In the genomic region with DNA sequence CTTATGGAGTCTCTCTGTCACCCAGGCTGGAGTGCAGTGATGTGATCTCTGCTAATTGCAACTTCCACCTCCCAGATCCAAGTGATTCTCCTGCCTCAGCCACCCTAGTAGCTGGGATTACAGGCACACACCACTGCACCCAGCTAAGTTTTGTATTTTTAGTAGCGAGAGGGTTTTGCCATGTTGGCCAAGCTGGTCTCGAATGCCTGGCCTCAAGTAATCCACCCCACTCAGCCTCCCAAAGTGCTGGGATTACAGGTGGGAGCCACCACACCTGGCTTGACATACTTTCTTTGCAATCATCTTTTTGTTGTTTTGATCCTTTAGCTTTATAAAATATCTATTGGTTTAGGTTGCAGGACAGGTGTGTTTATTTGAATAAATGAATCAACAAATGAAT, we compare ENCODE assay signal across 1 cellular context.
TF ChIP-seq lines count a peak whose summit lies in the region.

No MANE protein-coding gene starts in this region.

TF ChIP-seq in K562, 482 proteins besides CTCF, POLR2A, EP300 and RAD21:
- TF ChIP-seq MYBL2 (IDR thresholded peaks at IDR 0.05; ENCODE audit: low read depth) (no peak), MYBL2 (CRISPR knock-in tag; IDR thresholded peaks at IDR 0.05; ENCODE audit: borderline replicate concordance) (no peak), ZC3H4 (CRISPR knock-in tag; IDR thresholded peaks at IDR 0.05; ENCODE audit: borderline replicate concordance) (no peak), ZNF589 (CRISPR knock-in tag; IDR thresholded peaks at IDR 0.05; ENCODE audit: low read depth) (0 out of 2 replicates have a peak, but pooled peaks have one; percentile 4)
- TF ChIP-seq, protein P1, sequence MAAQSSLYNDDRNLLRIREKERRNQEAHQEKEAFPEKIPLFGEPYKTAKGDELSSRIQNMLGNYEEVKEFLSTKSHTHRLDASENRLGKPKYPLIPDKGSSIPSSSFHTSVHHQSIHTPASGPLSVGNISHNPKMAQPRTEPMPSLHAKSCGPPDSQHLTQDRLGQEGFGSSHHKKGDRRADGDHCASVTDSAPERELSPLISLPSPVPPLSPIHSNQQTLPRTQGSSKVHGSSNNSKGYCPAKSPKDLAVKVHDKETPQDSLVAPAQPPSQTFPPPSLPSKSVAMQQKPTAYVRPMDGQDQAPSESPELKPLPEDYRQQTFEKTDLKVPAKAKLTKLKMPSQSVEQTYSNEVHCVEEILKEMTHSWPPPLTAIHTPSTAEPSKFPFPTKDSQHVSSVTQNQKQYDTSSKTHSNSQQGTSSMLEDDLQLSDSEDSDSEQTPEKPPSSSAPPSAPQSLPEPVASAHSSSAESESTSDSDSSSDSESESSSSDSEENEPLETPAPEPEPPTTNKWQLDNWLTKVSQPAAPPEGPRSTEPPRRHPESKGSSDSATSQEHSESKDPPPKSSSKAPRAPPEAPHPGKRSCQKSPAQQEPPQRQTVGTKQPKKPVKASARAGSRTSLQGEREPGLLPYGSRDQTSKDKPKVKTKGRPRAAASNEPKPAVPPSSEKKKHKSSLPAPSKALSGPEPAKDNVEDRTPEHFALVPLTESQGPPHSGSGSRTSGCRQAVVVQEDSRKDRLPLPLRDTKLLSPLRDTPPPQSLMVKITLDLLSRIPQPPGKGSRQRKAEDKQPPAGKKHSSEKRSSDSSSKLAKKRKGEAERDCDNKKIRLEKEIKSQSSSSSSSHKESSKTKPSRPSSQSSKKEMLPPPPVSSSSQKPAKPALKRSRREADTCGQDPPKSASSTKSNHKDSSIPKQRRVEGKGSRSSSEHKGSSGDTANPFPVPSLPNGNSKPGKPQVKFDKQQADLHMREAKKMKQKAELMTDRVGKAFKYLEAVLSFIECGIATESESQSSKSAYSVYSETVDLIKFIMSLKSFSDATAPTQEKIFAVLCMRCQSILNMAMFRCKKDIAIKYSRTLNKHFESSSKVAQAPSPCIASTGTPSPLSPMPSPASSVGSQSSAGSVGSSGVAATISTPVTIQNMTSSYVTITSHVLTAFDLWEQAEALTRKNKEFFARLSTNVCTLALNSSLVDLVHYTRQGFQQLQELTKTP (IDR thresholded peaks at IDR 0.05; ENCODE audit: low read depth in 1 of 2, partially characterized antibody in 2 of 2): no peak
- TF ChIP-seq, protein P2, sequence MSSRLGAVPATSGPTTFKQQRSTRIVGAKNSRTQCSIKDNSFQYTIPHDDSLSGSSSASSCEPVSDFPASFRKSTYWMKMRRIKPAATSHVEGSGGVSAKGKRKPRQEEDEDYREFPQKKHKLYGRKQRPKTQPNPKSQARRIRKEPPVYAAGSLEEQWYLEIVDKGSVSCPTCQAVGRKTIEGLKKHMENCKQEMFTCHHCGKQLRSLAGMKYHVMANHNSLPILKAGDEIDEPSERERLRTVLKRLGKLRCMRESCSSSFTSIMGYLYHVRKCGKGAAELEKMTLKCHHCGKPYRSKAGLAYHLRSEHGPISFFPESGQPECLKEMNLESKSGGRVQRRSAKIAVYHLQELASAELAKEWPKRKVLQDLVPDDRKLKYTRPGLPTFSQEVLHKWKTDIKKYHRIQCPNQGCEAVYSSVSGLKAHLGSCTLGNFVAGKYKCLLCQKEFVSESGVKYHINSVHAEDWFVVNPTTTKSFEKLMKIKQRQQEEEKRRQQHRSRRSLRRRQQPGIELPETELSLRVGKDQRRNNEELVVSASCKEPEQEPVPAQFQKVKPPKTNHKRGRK (tag; IDR thresholded peaks at IDR 0.05): 0 out of 2 replicates have a peak, but pooled peaks have one; percentile 76
